ENCODE assay signal across 15 cellular contexts in the genomic region with DNA sequence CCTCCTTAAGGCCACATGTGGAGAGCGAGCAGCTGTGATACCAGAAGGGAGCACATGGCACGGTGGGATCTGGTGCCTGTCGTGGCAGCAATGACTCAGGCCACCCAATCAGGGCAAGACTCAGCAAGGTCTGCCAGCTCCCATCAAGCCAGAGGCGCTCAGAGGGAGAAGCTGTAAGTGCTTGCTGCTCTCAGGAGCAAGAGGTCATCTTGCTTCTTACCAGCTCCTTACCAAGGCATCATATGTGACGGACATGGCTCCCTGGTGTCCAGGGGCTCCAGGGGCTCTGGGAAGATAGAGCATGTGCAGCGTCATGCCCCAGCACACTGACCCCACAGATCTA.
DNase-seq lines count a peak whose midpoint lies in the region; ATAC-seq and TF ChIP-seq lines count a peak whose summit lies in the region.
"Had no signal": no experiment of that assay in that cellular context is flagged by ENCODE, and none has a peak within 500 bp of the region (broad histone marks: within the 10 kb centered on the region; RNA-seq: fewer than 3 reads in every experiment).

No MANE protein-coding gene starts in this region.

- peaks cover 74% of the 10 kb centered on the region for H3K4me1 ChIP-seq in CD8-positive, alpha-beta memory T cell (ENCODE audit: insufficient read depth, low read length)
- H3K4me1 ChIP-seq in Karpas-422 (ENCODE audit: low read length) (peaks cover 82% of the 10 kb centered on the region), spleen (peaks cover 0 to 62% (median 25%) of the 10 kb centered on the region in 6 donors), colonic mucosa (no peaks in the 10 kb centered on the region)

- 81 to 91% (median 86%) methylated on average over 3 to 6 of the region's 6 CpGs for WGBS in spleen, 5 donors

- H3K27ac Mint-ChIP-seq in CD8-positive, alpha-beta memory T cell, result peak overlapping the region in 7 of 8 donors; percentile 83 to 99 (median 88)
- H3K27ac Mint-ChIP-seq in effector memory CD8-positive, alpha-beta T cell, result peak overlapping the region; percentile 96 to 99
- no peak overlapping the region for H3K27ac Mint-ChIP-seq in T-helper 17 cell
- H3K27ac Mint-ChIP-seq: HFFc6 had no signal

- H3K9me3 Mint-ChIP-seq in CD8-positive, alpha-beta memory T cell, result no peaks in the 10 kb centered on the region
- H3K9me3 Mint-ChIP-seq in effector memory CD8-positive, alpha-beta T cell, result no peaks in the 10 kb centered on the region
- H3K9me3 Mint-ChIP-seq: HFFc6, naive B cell had no signal

- H4K20me1 ChIP-seq in Karpas-422 (ENCODE audit: insufficient read depth, low read depth, low read length), result no peaks in the 10 kb centered on the region; the same call in 1 of the 2 replicates

- peak in 1 of 5 donors; percentile 36 for DNase-seq in CD8-positive, alpha-beta memory T cell
- DNase-seq in Karpas-422 (peak; percentile 75), spleen (peak; percentile 61), T-helper 17 cell (no peak), colonic mucosa (no peak)
- DNase-seq in effector memory CD8-positive, alpha-beta T cell, result no peak
- no peak for DNase-seq in activated CD4-positive, CD25-positive, alpha-beta regulatory T cell (lab: John Stamatoyannopoulos, UW)
- DNase-seq: foreskin fibroblast; HFFc6; left ventricle myocardium inferior; naive B cell; NCI-H82; stimulated activated CD4-positive, alpha-beta T cell treated with anti-CD3 and anti-CD28 coated beads, Interleukin-15, amount 100 ng/mL, for 24 hours had no signal

- peak overlapping the region; percentile 62 for H3K4me2 ChIP-seq in Karpas-422 (ENCODE audit: low read depth, low read length, poor library complexity, severe bottlenecking)

- peaks cover 3% of the 10 kb centered on the region for H3K36me3 ChIP-seq in CD8-positive, alpha-beta memory T cell (ENCODE audit: insufficient read depth, low read length)
- H3K36me3 ChIP-seq in Karpas-422 (ENCODE audit: insufficient read depth, low read length), result peaks cover 27% of the 10 kb centered on the region
- peaks cover 0 to 17% (median 1%) of the 10 kb centered on the region in 6 donors for H3K36me3 ChIP-seq in spleen
- no peaks in the 10 kb centered on the region for H3K36me3 ChIP-seq in colonic mucosa
- H3K36me3 ChIP-seq: cardiac muscle cell, left ventricle myocardium inferior had no signal

- H3K27ac ChIP-seq in CD8-positive, alpha-beta memory T cell (ENCODE audit: low read depth, low read length), result no peak overlapping the region
- H3K27ac ChIP-seq in Karpas-422 (ENCODE audit: low read length), result no peak overlapping the region
- peak overlapping the region in 1 of 8 donors; percentile 9 for H3K27ac ChIP-seq in spleen
- H3K27ac ChIP-seq in colonic mucosa, result no peak overlapping the region
- H3K27ac ChIP-seq: C4-2B, cardiac muscle cell, left ventricle myocardium inferior had no signal

- no peaks in the 10 kb centered on the region for H3K9me2 ChIP-seq in Karpas-422 (replicated peaks; ENCODE audit: insufficient read depth, low read length)

- H3K4me1 Mint-ChIP-seq in CD8-positive, alpha-beta memory T cell, result peaks cover 16 to 94% (median 90%) of the 10 kb centered on the region in 3 donors
- H3K4me1 Mint-ChIP-seq in effector memory CD8-positive, alpha-beta T cell (ENCODE audit: low read depth in 2 of 2), result peaks cover 63 to 76% of the 10 kb centered on the region in 2 donors
- peaks cover 64% of the 10 kb centered on the region for H3K4me1 Mint-ChIP-seq in T-helper 17 cell

- H3K27me3 Mint-ChIP-seq in CD8-positive, alpha-beta memory T cell, result no peaks in the 10 kb centered on the region
- no peaks in the 10 kb centered on the region for H3K27me3 Mint-ChIP-seq in effector memory CD8-positive, alpha-beta T cell
- no peaks in the 10 kb centered on the region for H3K27me3 Mint-ChIP-seq in T-helper 17 cell
- H3K27me3 Mint-ChIP-seq: naive B cell had no signal

- H3K4me3 ChIP-seq in CD8-positive, alpha-beta memory T cell (ENCODE audit: low read length), result no peak overlapping the region
- H3K4me3 ChIP-seq in Karpas-422 (ENCODE audit: low read length), result peak overlapping the region; percentile 33; the same call in 1 of the 2 replicates
- H3K4me3 ChIP-seq in spleen, result no peak overlapping the region
- H3K4me3 ChIP-seq in colonic mucosa, result no peak overlapping the region
- H3K4me3 ChIP-seq: cardiac muscle cell, left ventricle myocardium inferior had no signal

- H3K79me2 ChIP-seq in Karpas-422 (ENCODE audit: low read length), result peaks cover 68% of the 10 kb centered on the region

- CTCF ChIA-PET in CD8-positive, alpha-beta memory T cell (lab: Charles Lee), result interaction anchor here (0.7 to 1.6 kb wide), 3 partner anchors 14 to 73 kb away, joined by 3 to 4 read pairs (median 3); no protein-coding TSS in a partner anchor

- peaks cover 0 to 56% (median 0%) of the 10 kb centered on the region in 3 donors for H3K36me3 Mint-ChIP-seq in CD8-positive, alpha-beta memory T cell
- peaks cover 40% of the 10 kb centered on the region for H3K36me3 Mint-ChIP-seq in effector memory CD8-positive, alpha-beta T cell (ENCODE audit: insufficient read depth)
- no peaks in the 10 kb centered on the region for H3K36me3 Mint-ChIP-seq in T-helper 17 cell (ENCODE audit: low read depth)

- no peak for ATAC-seq in effector memory CD8-positive, alpha-beta T cell (replicated peaks)
- no peak for ATAC-seq in T-helper 17 cell

- H3K4me3 Mint-ChIP-seq in CD8-positive, alpha-beta memory T cell, result peak overlapping the region in 3 of 7 donors; percentile 15 to 48 (median 25)
- H3K4me3 Mint-ChIP-seq in effector memory CD8-positive, alpha-beta T cell, result peak overlapping the region in 1 of 2 donors; percentile 25
- no peak overlapping the region for H3K4me3 Mint-ChIP-seq in T-helper 17 cell
- H3K4me3 Mint-ChIP-seq: HFFc6 had no signal

- no peaks in the 10 kb centered on the region for H3K27me3 ChIP-seq in CD8-positive, alpha-beta memory T cell (ENCODE audit: insufficient read depth, low read length, poor library complexity, severe bottlenecking)
- H3K27me3 ChIP-seq in Karpas-422 (ENCODE audit: low read length) (no peaks in the 10 kb centered on the region), spleen (replicated peaks in 1 of 7) (no peaks in the 10 kb centered on the region), colonic mucosa (no peaks in the 10 kb centered on the region)
- H3K27me3 ChIP-seq: cardiac muscle cell had no signal

- peak overlapping the region; percentile 75 for H3K9ac ChIP-seq in Karpas-422 (ENCODE audit: low read length)
- H3K9ac ChIP-seq in colonic mucosa (ENCODE audit: low read depth in 2 of 2, low read length in 2 of 2), result no peak overlapping the region

- TF ChIP-seq CTCF in spleen (IDR thresholded peaks at IDR 0.05 in 8 of 11, conservative IDR thresholded peaks at IDR 0.05 in 3 of 11), result no peak
- TF ChIP-seq CTCF in colonic mucosa (IDR thresholded peaks at IDR 0.05), result no peak

- POLR2A ChIA-PET in CD8-positive, alpha-beta memory T cell (lab: Charles Lee), result interaction anchor here (0.6 to 1.0 kb wide), 2 partner anchors 14 to 63 kb away, joined by 3 to 4 read pairs; no protein-coding TSS in a partner anchor

- no peaks in the 10 kb centered on the region for H3K9me3 ChIP-seq in CD8-positive, alpha-beta memory T cell (ENCODE audit: low read length)
- H3K9me3 ChIP-seq in Karpas-422 (ENCODE audit: low read length) (no peaks in the 10 kb centered on the region), spleen (no peaks in the 10 kb centered on the region), T-helper 17 cell (ENCODE audit: control insufficient read depth, low read length, poor library complexity, severe bottlenecking) (no peaks in the 10 kb centered on the region), colonic mucosa (no peaks in the 10 kb centered on the region)
- H3K9me3 ChIP-seq: left ventricle myocardium inferior had no signal

- intact Hi-C loops in spleen (cut with DNase I; ENCODE audit: low total_unique reads), result no loop called here
- intact Hi-C loops in colonic mucosa (cut with DNase I), result no loop called here

- no peak overlapping the region for H2AFZ ChIP-seq in Karpas-422 (ENCODE audit: low read length)

- TF ChIP-seq POLR2A in spleen (IDR thresholded peaks at IDR 0.05), result no peak

Comparison
In these comparisons a context has a peak if more than half of its experiments do, and no peak if none do; other contexts are left out.
1. DNase-seq: peak in Karpas-422 (single experiment) and spleen (single experiment); none in effector memory CD8-positive, alpha-beta T cell (0 of 3), activated CD4-positive, CD25-positive, alpha-beta regulatory T cell (0 of 4), T-helper 17 cell (0 of 3) and colonic mucosa (single experiment).